Comparison of ENCODE assay signal across 9 cellular contexts in genomic region chr18:21391074-21391673, GRCh38.
DNase-seq lines count a peak whose midpoint lies in the region; ATAC-seq, FAIRE-seq and TF ChIP-seq lines count a peak whose summit lies in the region.
"Had no signal": no experiment of that assay in that cellular context is flagged by ENCODE, and none has a peak within 500 bp of the region (broad histone marks: within the 10 kb centered on the region; RNA-seq: fewer than 3 reads in every experiment).

No MANE protein-coding gene starts in this region.

- H3K36me3 ChIP-seq in K562 (ENCODE audit: control insufficient read depth, insufficient read depth, low read length): no peaks in the 10 kb centered on the region

- peak; percentile 11 for FAIRE-seq in K562 (lab: Jason Lieb, UNC)

- TF ChIP-seq CTCF in K562 (IDR thresholded peaks at IDR 0.05 in 2 of 3, conservative IDR thresholded peaks at IDR 0.05 in 1 of 3; ENCODE audit: insufficient read depth in 2 of 3, low read depth in 1 of 3, low read length in 3 of 3) (no peak), retinal pigment epithelial cell (conservative IDR thresholded peaks at IDR 0.05; ENCODE audit: low read depth, low read length) (no peak)

- H3K79me2 ChIP-seq in K562 (ENCODE audit: control insufficient read depth, insufficient read depth, low read length): no peaks in the 10 kb centered on the region

- H3K4me3 ChIP-seq in K562: no peak overlapping the region
- no peak overlapping the region for H3K4me3 ChIP-seq in retinal pigment epithelial cell (ENCODE audit: low read length)

- POLR2A ChIA-PET in K562 (lab: Yijun Ruan, JAX): no interaction called here

- CTCF ChIA-PET in K562 (lab: Yijun Ruan, JAX; ENCODE audit: low intra/inter-chr PET ratio): no interaction called here

- H3K9me1 ChIP-seq in K562 (ENCODE audit: control insufficient read depth, insufficient read depth, low read length): no peaks in the 10 kb centered on the region

- H3K4me1 ChIP-seq in K562 (replicated peaks in 1 of 2; ENCODE audit: control insufficient read depth in 2 of 2, insufficient read depth in 2 of 2, low read length in 2 of 2): no peaks in the 10 kb centered on the region

- DNase-seq in NCI-H1417 treated with DMSO at 0.1 percent for 48 hours (lab: John Stamatoyannopoulos, UW): peak; percentile 87
- no peak for DNase-seq in K562 (ENCODE audit: extremely low read depth in 1 of 4, low spot score in 3 of 4)
- DNase-seq in retinal pigment epithelial cell (ENCODE audit: low read depth): peak; percentile 23
- no peak for DNase-seq in stimulated activated CD4-positive, alpha-beta T cell treated with anti-CD3 and anti-CD28 coated beads, Interleukin-4, amount 100 ng/mL, for 1 hour
- DNase-seq in activated CD4-positive, CD25-positive, alpha-beta regulatory T cell (lab: John Stamatoyannopoulos, UW): no peak
- DNase-seq in activated CD8-positive, alpha-beta memory T cell treated with anti-CD3 and anti-CD28 coated beads for 24 hours: no peak
- DNase-seq: activated naive CD4-positive, alpha-beta T cell treated with anti-CD3 and anti-CD28 coated beads, Interleukin-2, amount 50 U/mL, for 16 hours; NCI-H446 treated with DMSO at 0.1 percent for 48 hours had no signal

- BruUV-seq in K562 (replicated peaks; lab: Mats Ljungman, UMichigan): no TSS peak

- no peak overlapping the region for H3K9ac ChIP-seq in K562 (ENCODE audit: insufficient read depth in 1 of 2, low read depth in 2 of 2, low read length in 2 of 2)

- H3K27ac ChIP-seq in K562 (ENCODE audit: extremely low read depth, low read depth, low read length): no peak overlapping the region

- TF ChIP-seq RAD21 in K562 (CRISPR knock-in tag; conservative IDR thresholded peaks at IDR 0.05 in 1 of 2, IDR thresholded peaks at IDR 0.05 in 1 of 2): no peak

- no peak overlapping the region for H2AFZ ChIP-seq in K562 (ENCODE audit: low read depth, low read length)

- H3K9me3 ChIP-seq in K562 (replicated peaks; ENCODE audit: control insufficient read depth, insufficient read depth, low read depth, low read length): no peaks in the 10 kb centered on the region

- no peaks in the 10 kb centered on the region for H4K20me1 ChIP-seq in K562 (replicated peaks; ENCODE audit: control insufficient read depth, insufficient read depth, low read length)

- intact Hi-C loops in K562 (cut with micrococcal nuclease): no loop called here

- TF ChIP-seq POLR2A in K562 (conservative IDR thresholded peaks at IDR 0.05): no peak

- H3K4me2 ChIP-seq in K562 (ENCODE audit: insufficient read depth, low read length): no peak overlapping the region

- in situ Hi-C loops in K562 (cut with MboI): no loop called here

- peak; percentile 71 for ATAC-seq in GM18520 (IDR thresholded peaks at IDR 0.05; ENCODE audit: unreplicated experiment)
- no peak for ATAC-seq in K562

- H3K27me3 ChIP-seq in K562 (ENCODE audit: control insufficient read depth in 2 of 2, insufficient read depth in 2 of 2, low read length in 2 of 2): peaks cover 3 to 10% of the 10 kb centered on the region in 2 experiments; a peak in 3 of 5 replicates

- WGBS in K562 (ENCODE audit: insufficient coverage, low coverage, missing lambda C conversion rate): 0% methylated on average over 3 of the region's 3 CpGs

- no peak for TF ChIP-seq EP300 in K562 (IDR thresholded peaks at IDR 0.05; ENCODE audit: low read length)

TF ChIP-seq in K562, 482 proteins besides CTCF, POLR2A, EP300 and RAD21:
- TF ChIP-seq NFXL1 (CRISPR knock-in tag; IDR thresholded peaks at IDR 0.05) (no peak), RERE (CRISPR knock-in tag; IDR thresholded peaks at IDR 0.05; ENCODE audit: borderline replicate concordance) (no peak), PHB (CRISPR knock-in tag; IDR thresholded peaks at IDR 0.05) (no peak), FOXO4 (CRISPR knock-in tag; IDR thresholded peaks at IDR 0.05) (no peak), OTX1 (CRISPR knock-in tag; IDR thresholded peaks at IDR 0.05) (no peak), RBM39 (optimal IDR thresholded peaks at IDR 0.05; ENCODE audit: low read depth, low read length) (no peak), POLR2AphosphoS5 (IDR thresholded peaks at IDR 0.05; ENCODE audit: control insufficient read depth, insufficient read depth, low read depth, low read length) (no peak), BDP1 (IDR thresholded peaks at IDR 0.05; ENCODE audit: insufficient read depth, insufficient read length) (no peak), ZBTB9 (CRISPR knock-in tag; IDR thresholded peaks at IDR 0.05) (no peak), GATAD2A (IDR thresholded peaks at IDR 0.05) (no peak), SMARCC2 (IDR thresholded peaks at IDR 0.05; ENCODE audit: low read depth) (no peak), HNRNPK (IDR thresholded peaks at IDR 0.05; ENCODE audit: low read depth, low read length, poor library complexity, severe bottlenecking) (no peak), ZBTB43 (CRISPR knock-in tag; IDR thresholded peaks at IDR 0.05) (no peak), CHD2 (IDR thresholded peaks at IDR 0.05; ENCODE audit: low read depth, low read length) (no peak)

Comparison
In these comparisons a context has a peak if more than half of its experiments do, and no peak if none do; other contexts are left out.
1. DNase-seq: peak in NCI-H1417 treated with DMSO at 0.1 percent for 48 hours (single experiment) and retinal pigment epithelial cell (single experiment); none in K562 (0 of 4), stimulated activated CD4-positive, alpha-beta T cell treated with anti-CD3 and anti-CD28 coated beads, Interleukin-4, amount 100 ng/mL, for 1 hour (single experiment), activated CD4-positive, CD25-positive, alpha-beta regulatory T cell (0 of 4) and activated CD8-positive, alpha-beta memory T cell treated with anti-CD3 and anti-CD28 coated beads for 24 hours (single experiment).